In the genomic region with DNA sequence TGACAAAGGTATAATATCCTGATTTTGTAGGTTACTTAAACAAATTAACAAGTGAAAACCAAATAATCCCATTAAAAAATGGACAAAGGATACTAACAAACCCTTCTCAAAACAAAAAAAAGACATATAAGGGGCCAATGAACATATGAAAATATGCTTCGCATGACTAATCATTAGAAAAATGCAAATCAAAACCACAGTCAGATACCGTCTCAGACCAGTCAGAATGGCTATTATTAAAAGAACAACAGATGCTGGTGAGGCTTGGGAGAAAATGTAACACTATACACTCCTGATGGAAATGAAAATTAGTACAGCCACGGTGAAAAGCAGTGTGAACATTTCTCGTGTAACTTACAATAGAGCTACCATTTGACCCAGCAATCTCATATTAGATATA, we compare ENCODE assay signal across 1 cellular context.
TF ChIP-seq lines count a peak whose summit lies in the region.

No MANE protein-coding gene starts in this region.

TF ChIP-seq in GM23338, 12 proteins besides CTCF, POLR2A, EP300 and RAD21 (continued from another document):
- TF ChIP-seq, protein P1, sequence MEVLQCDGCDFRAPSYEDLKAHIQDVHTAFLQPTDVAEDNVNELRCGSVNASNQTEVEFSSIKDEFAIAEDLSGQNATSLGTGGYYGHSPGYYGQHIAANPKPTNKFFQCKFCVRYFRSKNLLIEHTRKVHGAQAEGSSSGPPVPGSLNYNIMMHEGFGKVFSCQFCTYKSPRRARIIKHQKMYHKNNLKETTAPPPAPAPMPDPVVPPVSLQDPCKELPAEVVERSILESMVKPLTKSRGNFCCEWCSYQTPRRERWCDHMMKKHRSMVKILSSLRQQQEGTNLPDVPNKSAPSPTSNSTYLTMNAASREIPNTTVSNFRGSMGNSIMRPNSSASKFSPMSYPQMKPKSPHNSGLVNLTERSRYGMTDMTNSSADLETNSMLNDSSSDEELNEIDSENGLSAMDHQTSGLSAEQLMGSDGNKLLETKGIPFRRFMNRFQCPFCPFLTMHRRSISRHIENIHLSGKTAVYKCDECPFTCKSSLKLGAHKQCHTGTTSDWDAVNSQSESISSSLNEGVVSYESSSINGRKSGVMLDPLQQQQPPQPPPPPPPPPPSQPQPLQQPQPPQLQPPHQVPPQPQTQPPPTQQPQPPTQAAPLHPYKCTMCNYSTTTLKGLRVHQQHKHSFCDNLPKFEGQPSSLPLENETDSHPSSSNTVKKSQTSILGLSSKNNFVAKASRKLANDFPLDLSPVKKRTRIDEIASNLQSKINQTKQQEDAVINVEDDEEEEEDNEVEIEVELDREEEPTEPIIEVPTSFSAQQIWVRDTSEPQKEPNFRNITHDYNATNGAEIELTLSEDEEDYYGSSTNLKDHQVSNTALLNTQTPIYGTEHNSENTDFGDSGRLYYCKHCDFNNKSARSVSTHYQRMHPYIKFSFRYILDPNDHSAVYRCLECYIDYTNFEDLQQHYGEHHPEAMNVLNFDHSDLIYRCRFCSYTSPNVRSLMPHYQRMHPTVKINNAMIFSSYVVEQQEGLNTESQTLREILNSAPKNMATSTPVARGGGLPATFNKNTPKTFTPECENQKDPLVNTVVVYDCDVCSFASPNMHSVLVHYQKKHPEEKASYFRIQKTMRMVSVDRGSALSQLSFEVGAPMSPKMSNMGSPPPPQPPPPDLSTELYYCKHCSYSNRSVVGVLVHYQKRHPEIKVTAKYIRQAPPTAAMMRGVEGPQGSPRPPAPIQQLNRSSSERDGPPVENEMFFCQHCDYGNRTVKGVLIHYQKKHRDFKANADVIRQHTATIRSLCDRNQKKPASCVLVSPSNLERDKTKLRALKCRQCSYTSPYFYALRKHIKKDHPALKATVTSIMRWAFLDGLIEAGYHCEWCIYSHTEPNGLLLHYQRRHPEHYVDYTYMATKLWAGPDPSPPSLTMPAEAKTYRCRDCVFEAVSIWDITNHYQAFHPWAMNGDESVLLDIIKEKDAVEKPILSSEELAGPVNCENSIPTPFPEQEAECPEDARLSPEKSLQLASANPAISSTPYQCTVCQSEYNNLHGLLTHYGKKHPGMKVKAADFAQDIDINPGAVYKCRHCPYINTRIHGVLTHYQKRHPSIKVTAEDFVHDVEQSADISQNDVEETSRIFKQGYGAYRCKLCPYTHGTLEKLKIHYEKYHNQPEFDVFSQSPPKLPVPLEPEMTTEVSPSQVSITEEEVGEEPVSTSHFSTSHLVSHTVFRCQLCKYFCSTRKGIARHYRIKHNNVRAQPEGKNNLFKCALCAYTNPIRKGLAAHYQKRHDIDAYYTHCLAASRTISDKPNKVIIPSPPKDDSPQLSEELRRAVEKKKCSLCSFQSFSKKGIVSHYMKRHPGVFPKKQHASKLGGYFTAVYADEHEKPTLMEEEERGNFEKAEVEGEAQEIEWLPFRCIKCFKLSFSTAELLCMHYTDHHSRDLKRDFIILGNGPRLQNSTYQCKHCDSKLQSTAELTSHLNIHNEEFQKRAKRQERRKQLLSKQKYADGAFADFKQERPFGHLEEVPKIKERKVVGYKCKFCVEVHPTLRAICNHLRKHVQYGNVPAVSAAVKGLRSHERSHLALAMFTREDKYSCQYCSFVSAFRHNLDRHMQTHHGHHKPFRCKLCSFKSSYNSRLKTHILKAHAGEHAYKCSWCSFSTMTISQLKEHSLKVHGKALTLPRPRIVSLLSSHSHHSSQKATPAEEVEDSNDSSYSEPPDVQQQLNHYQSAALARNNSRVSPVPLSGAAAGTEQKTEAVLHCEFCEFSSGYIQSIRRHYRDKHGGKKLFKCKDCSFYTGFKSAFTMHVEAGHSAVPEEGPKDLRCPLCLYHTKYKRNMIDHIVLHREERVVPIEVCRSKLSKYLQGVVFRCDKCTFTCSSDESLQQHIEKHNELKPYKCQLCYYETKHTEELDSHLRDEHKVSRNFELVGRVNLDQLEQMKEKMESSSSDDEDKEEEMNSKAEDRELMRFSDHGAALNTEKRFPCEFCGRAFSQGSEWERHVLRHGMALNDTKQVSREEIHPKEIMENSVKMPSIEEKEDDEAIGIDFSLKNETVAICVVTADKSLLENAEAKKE (CRISPR knock-in tag; IDR thresholded peaks at IDR 0.05), result no peak
- TF ChIP-seq ZNF331 (CRISPR knock-in tag; IDR thresholded peaks at IDR 0.05; ENCODE audit: low read depth) (no peak), JUNB (IDR thresholded peaks at IDR 0.05; ENCODE audit: unreplicated experiment) (no peak)
- TF ChIP-seq, protein P2, sequence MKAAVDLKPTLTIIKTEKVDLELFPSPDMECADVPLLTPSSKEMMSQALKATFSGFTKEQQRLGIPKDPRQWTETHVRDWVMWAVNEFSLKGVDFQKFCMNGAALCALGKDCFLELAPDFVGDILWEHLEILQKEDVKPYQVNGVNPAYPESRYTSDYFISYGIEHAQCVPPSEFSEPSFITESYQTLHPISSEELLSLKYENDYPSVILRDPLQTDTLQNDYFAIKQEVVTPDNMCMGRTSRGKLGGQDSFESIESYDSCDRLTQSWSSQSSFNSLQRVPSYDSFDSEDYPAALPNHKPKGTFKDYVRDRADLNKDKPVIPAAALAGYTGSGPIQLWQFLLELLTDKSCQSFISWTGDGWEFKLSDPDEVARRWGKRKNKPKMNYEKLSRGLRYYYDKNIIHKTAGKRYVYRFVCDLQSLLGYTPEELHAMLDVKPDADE (IDR thresholded peaks at IDR 0.05), result no peak
TF ChIP-seq in GM23338: peak in this region for 0.
